In the genomic region with DNA sequence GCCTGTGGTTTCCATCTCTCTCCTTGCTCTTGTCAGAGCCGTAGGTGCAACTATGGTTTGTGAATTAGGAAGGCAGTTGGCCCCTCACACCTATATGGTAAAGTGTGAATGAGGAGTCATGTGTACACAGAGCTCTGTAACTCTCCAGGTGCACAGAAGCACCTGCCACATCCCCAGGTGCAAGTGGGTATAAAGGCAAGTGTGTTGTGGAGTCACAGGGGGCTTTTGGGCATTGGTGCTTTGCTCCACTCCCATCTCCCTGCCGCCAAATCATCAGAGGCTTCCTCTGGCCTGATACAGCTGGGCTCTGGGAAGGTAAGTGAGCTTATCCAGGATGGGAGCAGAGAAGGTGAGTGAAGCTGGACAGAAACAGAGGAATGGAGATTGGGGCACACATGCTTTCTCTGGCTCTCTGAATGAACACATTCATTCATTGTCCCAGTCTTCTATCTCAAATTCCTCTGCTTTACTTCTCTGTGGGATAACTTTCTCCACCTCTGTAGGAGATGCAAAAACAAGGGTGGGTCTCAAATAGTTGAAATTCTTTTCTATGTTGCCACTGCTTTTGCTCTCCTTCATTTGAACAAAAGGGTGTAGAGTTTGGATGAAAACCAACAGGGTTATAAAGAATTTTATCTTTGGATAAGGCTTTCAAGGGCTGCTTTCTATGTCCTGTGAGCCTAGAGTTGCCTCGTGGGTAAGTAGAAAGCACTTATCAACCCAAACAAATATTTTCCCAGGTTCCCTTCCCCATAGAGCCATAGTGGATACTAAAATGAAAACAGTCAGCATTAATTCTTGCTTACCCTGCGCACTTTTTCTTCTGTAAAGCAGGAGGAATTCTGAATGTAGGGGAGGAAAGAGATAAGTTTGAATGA, we compare ENCODE assay signal across 12 cellular contexts. TPM values are rescaled to one million over a fixed set of nuclear protein-coding genes. Genes with fewer than 3 reads are reported as not detected.
DNase-seq lines count a peak whose midpoint lies in the region; ATAC-seq and TF ChIP-seq lines count a peak whose summit lies in the region.
"Had no signal": no experiment of that assay in that cellular context is flagged by ENCODE, and none has a peak within 500 bp of the region (broad histone marks: within the 10 kb centered on the region; RNA-seq: fewer than 3 reads in every experiment).

No MANE protein-coding gene starts in this region.

- H3K9me3 ChIP-seq in lower lobe of right lung, result no peaks in the 10 kb centered on the region
- no peaks in the 10 kb centered on the region for H3K9me3 ChIP-seq in esophagus squamous epithelium
- H3K9me3 ChIP-seq in colonic mucosa, result no peaks in the 10 kb centered on the region
- H3K9me3 ChIP-seq: heart left ventricle had no signal

- WGBS in esophagus squamous epithelium, 2 donors, result 82 to 83% methylated on average over 4 of the region's 4 CpGs

- ATAC-seq in lower lobe of right lung (peak; percentile 86 to 89), HG03159 (IDR thresholded peaks at IDR 0.05; ENCODE audit: unreplicated experiment) (no peak)
- ATAC-seq: heart left ventricle had no signal

- no peak overlapping the region for H3K9ac ChIP-seq in colonic mucosa (ENCODE audit: low read depth in 2 of 2, low read length in 2 of 2)

- DNase-seq in AG10803 (ENCODE audit: low read depth), result peak; percentile 33
- DNase-seq in HS-27A (ENCODE audit: low read depth), result peak; percentile 79
- DNase-seq in SW480 (ENCODE audit: low spot score), result peak; percentile 34
- no peak for DNase-seq in lower lobe of right lung
- DNase-seq in esophagus squamous epithelium (lab: John Stamatoyannopoulos, UW), result no peak
- no peak for DNase-seq in effector CD8-positive, alpha-beta T cell (lab: John Stamatoyannopoulos, UW)
- DNase-seq in colonic mucosa, result no peak
- DNase-seq: activated CD4-positive, CD25-positive, alpha-beta regulatory T cell; heart left ventricle had no signal

- H3K27ac ChIP-seq in lower lobe of right lung (peak overlapping the region; percentile 65), esophagus squamous epithelium (no peak overlapping the region), colonic mucosa (no peak overlapping the region)
- H3K27ac ChIP-seq: heart left ventricle, HL-60 had no signal

- H3K4me1 ChIP-seq in lower lobe of right lung, result peaks cover 11% of the 10 kb centered on the region
- no peaks in the 10 kb centered on the region for H3K4me1 ChIP-seq in esophagus squamous epithelium
- no peaks in the 10 kb centered on the region for H3K4me1 ChIP-seq in colonic mucosa

- H3K4me3 ChIP-seq in AG10803 (ENCODE audit: low read length), result no peak overlapping the region
- no peak overlapping the region for H3K4me3 ChIP-seq in lower lobe of right lung
- H3K4me3 ChIP-seq in esophagus squamous epithelium, result no peak overlapping the region
- H3K4me3 ChIP-seq in colonic mucosa, result no peak overlapping the region
- H3K4me3 ChIP-seq: heart left ventricle had no signal

- H3K27me3 ChIP-seq in lower lobe of right lung (ENCODE audit: low read depth) (no peaks in the 10 kb centered on the region), esophagus squamous epithelium (no peaks in the 10 kb centered on the region), colonic mucosa (no peaks in the 10 kb centered on the region)
- H3K27me3 ChIP-seq: heart left ventricle had no signal

- H3K36me3 ChIP-seq in lower lobe of right lung (no peaks in the 10 kb centered on the region), esophagus squamous epithelium (no peaks in the 10 kb centered on the region), colonic mucosa (no peaks in the 10 kb centered on the region)
- H3K36me3 ChIP-seq: heart left ventricle had no signal

- TF ChIP-seq CTCF in AG10803 (conservative IDR thresholded peaks at IDR 0.05; ENCODE audit: low read length), result no peak
- TF ChIP-seq CTCF in lower lobe of right lung (IDR thresholded peaks at IDR 0.05), result no peak
- no peak for TF ChIP-seq CTCF in esophagus squamous epithelium (IDR thresholded peaks at IDR 0.05)
- TF ChIP-seq CTCF in colonic mucosa (IDR thresholded peaks at IDR 0.05), result no peak

- no peak for TF ChIP-seq POLR2A in esophagus squamous epithelium (IDR thresholded peaks at IDR 0.05)

- intact Hi-C loops in lower lobe of right lung (cut with DNase I), result no loop called here
- intact Hi-C loops in esophagus squamous epithelium (cut with DNase I), result no loop called here
- intact Hi-C loops in colonic mucosa (cut with DNase I), result no loop called here

RNA-seq across cellular contexts. Expression of a gene that starts 45.0 kb away (rescaled TPM):
- total RNA-seq in lower lobe of right lung (38.0 TPM), esophagus squamous epithelium (1 to 10 TPM in 3 of 4 donors, under 1 TPM in 1; 0.83 to 4.4 (median 3.3) TPM), colonic mucosa (1 to 10 TPM; 1.8 to 2.0 TPM)
- total RNA-seq: pulmonary artery endothelial cell had no signal

Comparison
In these comparisons a context has a peak if more than half of its experiments do, and no peak if none do; other contexts are left out.
1. DNase-seq: peak in AG10803 (single experiment), HS-27A (single experiment) and SW480 (single experiment); none in lower lobe of right lung (single experiment), esophagus squamous epithelium (single experiment), effector CD8-positive, alpha-beta T cell (single experiment) and colonic mucosa (single experiment).